ENCODE assay signal across 22 cellular contexts in the genomic region with DNA sequence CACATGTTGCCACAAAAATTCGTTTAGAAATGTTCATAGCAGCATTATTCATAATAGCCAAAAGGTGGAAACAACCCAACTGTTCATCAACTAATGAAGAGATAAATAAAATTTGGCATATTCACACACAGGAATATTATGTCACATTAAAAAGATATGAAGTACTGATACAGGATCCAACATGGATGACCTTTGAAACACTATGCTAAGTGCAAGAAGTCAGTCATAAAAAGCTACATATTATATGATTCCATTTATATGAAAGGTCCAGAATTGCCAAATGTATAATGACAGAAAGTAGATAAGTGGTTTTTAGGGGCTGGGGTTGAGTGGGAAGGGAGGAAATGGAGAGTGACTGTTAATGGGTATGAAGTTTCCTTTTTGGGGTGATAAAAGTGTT.
"Had no signal": no experiment of that assay in that cellular context is flagged by ENCODE, and none has a peak within 500 bp of the region (broad histone marks: within the 10 kb centered on the region; RNA-seq: fewer than 3 reads in every experiment).

No MANE protein-coding gene starts in this region.

- H3K79me2 ChIP-seq: hepatocyte had no signal

- H2AFZ ChIP-seq: hepatocyte had no signal

- ATAC-seq: foreskin keratinocyte, gastroesophageal sphincter, heart left ventricle, left ventricle myocardium superior had no signal

- H3K4me3 ChIP-seq: colonic mucosa, dorsolateral prefrontal cortex, esophagus muscularis mucosa, gastroesophageal sphincter, heart left ventricle, hepatocyte, left lung, lower lobe of right lung had no signal

- H3K36me3 ChIP-seq: colonic mucosa, esophagus muscularis mucosa, gastroesophageal sphincter, heart left ventricle, left lung, lower lobe of right lung had no signal

- H3K27ac ChIP-seq: colonic mucosa, esophagus muscularis mucosa, foreskin keratinocyte, gastroesophageal sphincter, heart left ventricle, hepatocyte, left lung, lower lobe of right lung had no signal

- H3K4me2 ChIP-seq: hepatocyte had no signal

- FAIRE-seq: endothelial cell of umbilical vein, frontal cortex, kidney had no signal

- H3K4me3 Mint-ChIP-seq: immature natural killer cell, naive B cell had no signal

- H3K36me3 Mint-ChIP-seq: immature natural killer cell, naive B cell had no signal

- H3K9me3 ChIP-seq: colonic mucosa, esophagus muscularis mucosa, gastroesophageal sphincter, heart left ventricle, left lung, lower lobe of right lung had no signal

- H3K4me1 ChIP-seq: foreskin keratinocyte had no signal

- H3K27ac Mint-ChIP-seq: immature natural killer cell, naive B cell had no signal

- H3K27me3 ChIP-seq: colonic mucosa, dorsolateral prefrontal cortex, esophagus muscularis mucosa, foreskin keratinocyte, heart left ventricle, hepatocyte, left lung had no signal

- DNase-seq: dermis blood vessel endothelial cell; dorsolateral prefrontal cortex; effector CD4-positive, alpha-beta T cell; effector memory CD4-positive, alpha-beta T cell; heart left ventricle; hypothalamus; immature natural killer cell; islet precursor cell; kidney; left lung; left ventricle myocardium superior; lower lobe of right lung; mesendoderm; midbrain; naive B cell had no signal
